8 cellular contexts compared by ENCODE assay signal in the genomic region with DNA sequence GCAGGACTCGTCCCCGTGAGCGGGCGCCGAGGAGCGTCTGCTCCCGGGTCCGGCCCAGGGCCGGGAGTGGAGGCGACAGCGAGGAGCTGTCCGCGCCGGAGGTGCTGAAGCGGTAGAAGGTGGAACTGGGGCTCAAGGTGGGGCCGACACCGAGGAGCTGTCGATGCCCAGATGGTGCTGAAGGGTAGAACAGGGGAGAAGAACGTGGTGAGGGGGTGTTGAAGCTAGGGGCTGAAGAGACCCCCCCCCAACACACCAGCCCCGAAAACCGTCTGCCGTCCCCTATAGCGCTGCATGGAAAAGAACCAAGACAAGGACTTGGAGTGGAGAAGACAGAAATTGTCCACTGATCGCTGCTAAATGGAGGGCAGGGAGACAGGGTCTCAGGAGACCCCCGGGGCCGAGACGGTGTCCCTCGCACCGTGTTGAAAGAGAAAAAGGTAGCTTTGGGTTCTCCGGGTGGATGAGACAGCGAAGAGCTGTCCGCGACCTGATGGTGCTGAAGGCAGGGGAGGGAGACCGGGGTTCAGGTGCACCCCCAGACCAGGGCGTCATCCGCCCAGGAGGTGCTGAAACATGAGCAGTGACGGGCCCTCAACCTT. TPM values are rescaled to one million over a fixed set of nuclear protein-coding genes. Genes with fewer than 3 reads are reported as not detected.
DNase-seq lines count a peak whose midpoint lies in the region; ATAC-seq, FAIRE-seq and TF ChIP-seq lines count a peak whose summit lies in the region.

No MANE protein-coding gene starts in this region.

- CTCF ChIA-PET in CD8-positive, alpha-beta T cell (lab: Charles Lee): interaction anchor here (0.7 to 1.4 kb wide), 6 partner anchors 9 to 95 kb away, joined by 3 to 7 read pairs (median 4); no protein-coding TSS in a partner anchor
- CTCF ChIA-PET in H1 (lab: Charles Lee; ENCODE audit: partially characterized antibody): interaction anchor here (0.6 to 10.1 kb wide), 21 partner anchors 10 to 1881 kb away, joined by 3 to 140 read pairs (median 5); partner anchors contain the start of genes MPV17L2 and RAB3A

- H3K36me3 ChIP-seq in CD8-positive, alpha-beta T cell (ENCODE audit: insufficient read depth, low read length): no peaks in the 10 kb centered on the region
- H3K36me3 ChIP-seq in WERI-Rb-1: no peaks in the 10 kb centered on the region
- H3K36me3 ChIP-seq in H1 (ENCODE audit: control insufficient read depth in 2 of 4, insufficient read depth in 4 of 4, low read length in 3 of 4): no peaks in the 10 kb centered on the region
- no peaks in the 10 kb centered on the region for H3K36me3 ChIP-seq in osteoblast (ENCODE audit: insufficient read depth, low read length)

- H3K23me2 ChIP-seq in H1 (ENCODE audit: low read depth, low read length): peaks cover 7% of the 10 kb centered on the region

- FAIRE-seq in HTR-8/SVneo (lab: Jason Lieb, UNC) (peak; percentile 20), H1 (lab: Jason Lieb, UNC) (no peak)

- H3K4me2 ChIP-seq in H1 (ENCODE audit: insufficient read depth in 1 of 2, low read depth in 2 of 2, low read length in 2 of 2) (peak overlapping the region; percentile 91 to 96), osteoblast (ENCODE audit: insufficient read depth, low read length) (no peak overlapping the region)

- H3K27me3 Mint-ChIP-seq in CD8-positive, alpha-beta T cell (ENCODE audit: low read depth): peaks cover 61% of the 10 kb centered on the region

- no peaks in the 10 kb centered on the region for H3K79me2 ChIP-seq in H1 (ENCODE audit: control insufficient read depth in 1 of 2, insufficient read depth in 2 of 2, low read length in 2 of 2)
- no peaks in the 10 kb centered on the region for H3K79me2 ChIP-seq in osteoblast (ENCODE audit: insufficient read depth, low read length)

- peak in 5 of 7 experiments; percentile 17 to 57 (median 55) for DNase-seq in CD8-positive, alpha-beta T cell
- DNase-seq in HTR-8/SVneo (ENCODE audit: insufficient read length, low spot score): peak; percentile 75
- peak; percentile 57 for DNase-seq in WERI-Rb-1
- DNase-seq in H1 (ENCODE audit: low read depth in 1 of 2, low spot score in 2 of 2): peak in 1 of 2 experiments; percentile 95
- peak; percentile 95 for DNase-seq in osteoblast (ENCODE audit: insufficient read length, low spot score, missing footprints)
- DNase-seq in globus pallidus (ENCODE audit: low spot score): no peak
- DNase-seq in A172 (ENCODE audit: low spot score): no peak

- H3K9me3 Mint-ChIP-seq in CD8-positive, alpha-beta T cell: peaks cover 3% of the 10 kb centered on the region

- no peak overlapping the region for H2AK5ac ChIP-seq in H1 (ENCODE audit: low read depth, low read length)

- no peaks in the 10 kb centered on the region for H3K36me3 Mint-ChIP-seq in CD8-positive, alpha-beta T cell

- peak; percentile 90 for ATAC-seq in CD8-positive, alpha-beta T cell
- no peak for ATAC-seq in HG03460 (IDR thresholded peaks at IDR 0.05; ENCODE audit: unreplicated experiment)

- POLR2A ChIA-PET in CD8-positive, alpha-beta T cell (lab: Charles Lee): interaction anchor here (0.9 kb wide), 1 partner anchor 47 kb away, joined by 3 read pairs; no protein-coding TSS in a partner anchor
- POLR2A ChIA-PET in H1 (lab: Charles Lee; ENCODE audit: partially characterized antibody): interaction anchor here (0.8 to 4.4 kb wide), 15 partner anchors 9 to 155 kb away, joined by 3 to 43 read pairs (median 5); partner anchors contain the start of genes JUND and RAB3A

- H3K56ac ChIP-seq in H1 (replicated peaks; ENCODE audit: insufficient read length, low read depth, low read length): no peak overlapping the region

- H4K5ac ChIP-seq in H1 (ENCODE audit: insufficient read length, low read depth, low read length): no peak overlapping the region

- no peak overlapping the region for H4K91ac ChIP-seq in H1 (replicated peaks; ENCODE audit: insufficient read length, low read length)

- H3K27me3 ChIP-seq in CD8-positive, alpha-beta T cell (ENCODE audit: insufficient read depth, low read length): peaks cover 34% of the 10 kb centered on the region
- H3K27me3 ChIP-seq in WERI-Rb-1 (ENCODE audit: insufficient read depth, low read depth, severe bottlenecking): no peaks in the 10 kb centered on the region
- no peaks in the 10 kb centered on the region for H3K27me3 ChIP-seq in H1 (replicated peaks in 1 of 4; ENCODE audit: control insufficient read depth in 3 of 4, extremely low read depth in 1 of 4, insufficient read depth in 3 of 4, low read length in 3 of 4)
- peaks cover 7% of the 10 kb centered on the region for H3K27me3 ChIP-seq in osteoblast (ENCODE audit: insufficient read depth, low read length)

- intact Hi-C loops in CD8-positive, alpha-beta T cell (cut with DNase I, micrococcal nuclease): loop anchor here in 1 of 2 experiments (2.0 to 10.0 kb wide), 2 partner anchors 25 to 549 kb away; partner anchors contain the start of gene UNC13A

- H3K9me3 ChIP-seq in CD8-positive, alpha-beta T cell (ENCODE audit: low read length): no peaks in the 10 kb centered on the region
- H3K9me3 ChIP-seq in WERI-Rb-1 (ENCODE audit: severe bottlenecking): no peaks in the 10 kb centered on the region
- no peaks in the 10 kb centered on the region for H3K9me3 ChIP-seq in H1 (ENCODE audit: insufficient read depth in 2 of 2, low read depth in 1 of 2, low read length in 1 of 2)
- no peaks in the 10 kb centered on the region for H3K9me3 ChIP-seq in osteoblast (ENCODE audit: low read depth, low read length)

- TF ChIP-seq CTCF in CD8-positive, alpha-beta T cell (IDR thresholded peaks at IDR 0.05): no peak
- TF ChIP-seq CTCF in WERI-Rb-1 (IDR thresholded peaks at IDR 0.05; ENCODE audit: low read depth, low read length) (no peak), H1 (IDR thresholded peaks at IDR 0.05; ENCODE audit: control extremely low read depth in 1 of 3, insufficient read depth in 1 of 3, low read depth in 1 of 3, low read length in 3 of 3) (no peak), osteoblast (IDR thresholded peaks at IDR 0.05; ENCODE audit: extremely low read depth, low read depth, low read length) (no peak)

- H2BK12ac ChIP-seq in H1 (ENCODE audit: low read depth, low read length): no peak overlapping the region

- H3K18ac ChIP-seq in H1 (ENCODE audit: extremely low read depth, low read length): no peak overlapping the region

- no peaks in the 10 kb centered on the region for H3K4me1 ChIP-seq in CD8-positive, alpha-beta T cell (ENCODE audit: insufficient read depth, low read length)
- peaks cover 6 to 20% (median 14%) of the 10 kb centered on the region in 4 experiments for H3K4me1 ChIP-seq in H1 (replicated peaks in 1 of 4; ENCODE audit: control insufficient read depth in 3 of 4, insufficient read depth in 4 of 4, low read length in 3 of 4)
- H3K4me1 ChIP-seq in osteoblast (ENCODE audit: insufficient read depth, low read length): no peaks in the 10 kb centered on the region

- no peak overlapping the region for H3K9ac ChIP-seq in H1 (replicated peaks in 1 of 4; ENCODE audit: extremely low read depth in 1 of 4, low read depth in 3 of 4, low read length in 3 of 4)

- H3K4ac ChIP-seq in H1 (replicated peaks; ENCODE audit: insufficient read length, low read depth, low read length): no peak overlapping the region

- H4K8ac ChIP-seq in H1 (ENCODE audit: extremely low read depth, insufficient read depth, low read length): no peak overlapping the region

- H3K79me1 ChIP-seq in H1 (ENCODE audit: low read depth, low read length): no peaks in the 10 kb centered on the region

- TF ChIP-seq RAD21 in H1 (IDR thresholded peaks at IDR 0.05 in 1 of 2, conservative IDR thresholded peaks at IDR 0.05 in 1 of 2; ENCODE audit: low read depth in 2 of 2, low read length in 2 of 2): no peak

- H2BK20ac ChIP-seq in H1 (ENCODE audit: low read length): no peak overlapping the region

- H2AFZ ChIP-seq in H1 (ENCODE audit: low read length): no peak overlapping the region
- H2AFZ ChIP-seq in osteoblast (ENCODE audit: low read length): no peak overlapping the region

- H4K20me1 ChIP-seq in H1 (replicated peaks in 1 of 2; ENCODE audit: control insufficient read depth in 1 of 2, insufficient read depth in 2 of 2, low read length in 2 of 2) (no peaks in the 10 kb centered on the region), osteoblast (ENCODE audit: insufficient read depth, low read length) (no peaks in the 10 kb centered on the region)

- no peak overlapping the region for H3K14ac ChIP-seq in H1 (ENCODE audit: insufficient read length)

- no peak overlapping the region for H3K4me3 ChIP-seq in CD8-positive, alpha-beta T cell (ENCODE audit: low read depth, low read length)
- peak overlapping the region; percentile 79 for H3K4me3 ChIP-seq in WERI-Rb-1 (ENCODE audit: low read depth, low read length)
- H3K4me3 ChIP-seq in H1 (ENCODE audit: extremely low read depth in 1 of 4, insufficient read depth in 2 of 4, low read depth in 3 of 4, low read length in 4 of 4): peak overlapping the region; percentile 11 to 54 (median 32); a peak in 7 of 8 replicates
- no peak overlapping the region for H3K4me3 ChIP-seq in osteoblast (ENCODE audit: insufficient read depth, low read length)

- no peaks in the 10 kb centered on the region for H3K4me1 Mint-ChIP-seq in CD8-positive, alpha-beta T cell (ENCODE audit: low read depth)

- WGBS in H1 (ENCODE audit: extremely low coverage in 1 of 2, insufficient coverage in 1 of 2, insufficient read length in 1 of 2, insufficient replicate concordance in 2 of 2, low coverage in 1 of 2, low lambda C conversion rate in 2 of 2, missing lambda C conversion rate in 1 of 2), 2 experiments: 26% methylated on average over 32 of the region's 37 CpGs; no CpG with 5 or more reads in 1 of the 2 experiments

- H3K27ac ChIP-seq in CD8-positive, alpha-beta T cell (ENCODE audit: low read depth, low read length): no peak overlapping the region
- peak overlapping the region; percentile 84 for H3K27ac ChIP-seq in WERI-Rb-1
- H3K27ac ChIP-seq in H1 (ENCODE audit: low read depth, low read length): no peak overlapping the region
- no peak overlapping the region for H3K27ac ChIP-seq in osteoblast (ENCODE audit: low read depth, low read length)

- H3K4me3 Mint-ChIP-seq in CD8-positive, alpha-beta T cell: no peak overlapping the region

- TF ChIP-seq EP300 in H1 (IDR thresholded peaks at IDR 0.05; ENCODE audit: borderline replicate concordance in 1 of 2, low read depth in 2 of 2, low read length in 2 of 2): peak in 1 of 2 experiments; percentile 18; a peak in 1 of 3 replicates

- no peak overlapping the region for H3K23ac ChIP-seq in H1 (ENCODE audit: insufficient read length)

- TF ChIP-seq POLR2A in H1 (IDR thresholded peaks at IDR 0.05; ENCODE audit: control extremely low read depth in 1 of 2, low read depth in 2 of 2, low read length in 2 of 2): no peak

- no peak overlapping the region for H2BK15ac ChIP-seq in H1 (ENCODE audit: low read length)

- no peak overlapping the region for H2BK5ac ChIP-seq in H1 (ENCODE audit: low read depth, low read length)

- no peak overlapping the region for H3K27ac Mint-ChIP-seq in CD8-positive, alpha-beta T cell

- no peak overlapping the region for H2BK120ac ChIP-seq in H1 (replicated peaks; ENCODE audit: low read depth, low read length)

RNA-seq across cellular contexts. Expression of gene PDE4C, which starts 7.1 kb away (rescaled TPM):
- under 1 TPM in 1 of 2 experiments, not detected in 1; 0.71 TPM for total RNA-seq in CD8-positive, alpha-beta T cell
- 2.3 and 2.7 TPM in 2 replicates for total RNA-seq in H1 (2021; fragmentation: NEBNext Ultra II Directional; extraction: Animal tissue kit (Norgen Biotek cat#: 25700))
- polyA plus RNA-seq in H1 (2011; rRNA removed): 3.1 and 3.7 TPM in 2 replicates
- polyA plus RNA-seq in H1 (2011; cell fraction: cytosol; rRNA removed): 4.7 TPM
- polyA plus RNA-seq in H1 (2011; cell fraction: nucleus; rRNA removed): 10.8 TPM
- 1.8 to 3.1 TPM (median 2.3 TPM) in 4 replicates for polyA plus RNA-seq in H1 (2012, experiment 1 of 2)
- polyA plus RNA-seq in H1 (2012, experiment 2 of 2): 1.1 TPM
- 0.71 TPM for polyA plus RNA-seq in H1 (2013, experiment 1 of 2)
- polyA plus RNA-seq in H1 (2013, experiment 2 of 2): 0.85 TPM
- 2.6 and 5.2 TPM in 2 replicates for polyA minus RNA-seq in H1 (2011; rRNA and poly(A)+ RNA removed)
- 3.2 TPM for polyA minus RNA-seq in H1 (2011; cell fraction: cytosol; rRNA and poly(A)+ RNA removed)
- 8.1 TPM for polyA minus RNA-seq in H1 (2011; cell fraction: nucleus; rRNA and poly(A)+ RNA removed)
- under 0.01 TPM in 1 of 2 replicates, not detected in the other for total RNA-seq in osteoblast
- 0.02 TPM in 1 of 2 replicates, not detected in the other for total RNA-seq in A172 (2014; rRNA removed; shearing (Covaris generic))

RNA-seq across cellular contexts. Expression of gene RAB3A, which starts 29.5 kb away (rescaled TPM):
- 10 to 100 TPM; 16.8 to 19.4 TPM for total RNA-seq in CD8-positive, alpha-beta T cell
- total RNA-seq in H1 (2021; fragmentation: NEBNext Ultra II Directional; extraction: Animal tissue kit (Norgen Biotek cat#: 25700)): 14.2 and 14.3 TPM in 2 replicates
- polyA plus RNA-seq in H1 (2011; rRNA removed): 13.6 and 18.6 TPM in 2 replicates
- 7.1 TPM for polyA plus RNA-seq in H1 (2011; cell fraction: cytosol; rRNA removed)
- 26.7 TPM for polyA plus RNA-seq in H1 (2011; cell fraction: nucleus; rRNA removed)
- polyA plus RNA-seq in H1 (2012, experiment 1 of 2): 10.0 to 16.5 TPM (median 14.3 TPM) in 4 replicates
- polyA plus RNA-seq in H1 (2012, experiment 2 of 2): 11.5 TPM
- 12.1 TPM for polyA plus RNA-seq in H1 (2013, experiment 1 of 2)
- 13.1 TPM for polyA plus RNA-seq in H1 (2013, experiment 2 of 2)
- 42.9 and 47.7 TPM in 2 replicates for polyA minus RNA-seq in H1 (2011; rRNA and poly(A)+ RNA removed)
- 23.5 TPM for polyA minus RNA-seq in H1 (2011; cell fraction: cytosol; rRNA and poly(A)+ RNA removed)
- 17.7 TPM for polyA minus RNA-seq in H1 (2011; cell fraction: nucleus; rRNA and poly(A)+ RNA removed)
- total RNA-seq in osteoblast: 0.72 and 1.8 TPM in 2 replicates
- total RNA-seq in A172 (2014; rRNA removed; shearing (Covaris generic)): 0.26 and 2.6 TPM in 2 replicates

RNA-seq across cellular contexts. Expression of gene MPV17L2, which starts 40.3 kb away (rescaled TPM):
- total RNA-seq in CD8-positive, alpha-beta T cell: 1 to 10 TPM; 4.0 to 5.2 TPM
- total RNA-seq in H1 (2021; fragmentation: NEBNext Ultra II Directional; extraction: Animal tissue kit (Norgen Biotek cat#: 25700)): 24.2 and 28.6 TPM in 2 replicates
- polyA plus RNA-seq in H1 (2011; rRNA removed): 80.1 and 82.6 TPM in 2 replicates
- polyA plus RNA-seq in H1 (2011; cell fraction: cytosol; rRNA removed): 52.7 TPM
- polyA plus RNA-seq in H1 (2011; cell fraction: nucleus; rRNA removed): 45.3 TPM
- polyA plus RNA-seq in H1 (2012, experiment 1 of 2): 29.4 to 37.4 TPM (median 36.6 TPM) in 4 replicates
- polyA plus RNA-seq in H1 (2012, experiment 2 of 2): 48.3 TPM
- 41.2 TPM for polyA plus RNA-seq in H1 (2013, experiment 1 of 2)
- 42.3 TPM for polyA plus RNA-seq in H1 (2013, experiment 2 of 2)
- polyA minus RNA-seq in H1 (2011; rRNA and poly(A)+ RNA removed): 31.0 and 44.7 TPM in 2 replicates
- polyA minus RNA-seq in H1 (2011; cell fraction: cytosol; rRNA and poly(A)+ RNA removed): 16.7 TPM
- polyA minus RNA-seq in H1 (2011; cell fraction: nucleus; rRNA and poly(A)+ RNA removed): 12.7 TPM
- total RNA-seq in osteoblast: 8.3 and 9.4 TPM in 2 replicates
- total RNA-seq in A172 (2014; rRNA removed; shearing (Covaris generic)): 17.1 and 40.0 TPM in 2 replicates

RNA-seq across cellular contexts. Expression of gene IQCN, which starts 40.9 kb away (rescaled TPM):
- 10 to 100 TPM in 1 of 2 experiments, 1 to 10 TPM in 1; 7.6 to 10.4 TPM for total RNA-seq in CD8-positive, alpha-beta T cell
- 0.31 and 1.0 TPM in 2 replicates for total RNA-seq in H1 (2021; fragmentation: NEBNext Ultra II Directional; extraction: Animal tissue kit (Norgen Biotek cat#: 25700))
- 0.36 and 0.82 TPM in 2 replicates for polyA plus RNA-seq in H1 (2011; rRNA removed)
- 0.45 TPM for polyA plus RNA-seq in H1 (2011; cell fraction: cytosol; rRNA removed)
- 4.0 TPM for polyA plus RNA-seq in H1 (2011; cell fraction: nucleus; rRNA removed)
- 0.22 to 0.46 TPM (median 0.31 TPM) in 4 replicates for polyA plus RNA-seq in H1 (2012, experiment 1 of 2)
- polyA plus RNA-seq in H1 (2012, experiment 2 of 2): 0.18 TPM
- polyA plus RNA-seq in H1 (2013, experiment 1 of 2): 0.12 TPM
- polyA plus RNA-seq in H1 (2013, experiment 2 of 2): 0.15 TPM
- polyA minus RNA-seq in H1 (2011; rRNA and poly(A)+ RNA removed): 0.98 and 1.9 TPM in 2 replicates
- polyA minus RNA-seq in H1 (2011; cell fraction: cytosol; rRNA and poly(A)+ RNA removed): 0.51 TPM
- polyA minus RNA-seq in H1 (2011; cell fraction: nucleus; rRNA and poly(A)+ RNA removed): 3.5 TPM
- total RNA-seq in osteoblast: 2.5 and 3.5 TPM in 2 replicates
- total RNA-seq in A172 (2014; rRNA removed; shearing (Covaris generic)): 0.69 and 1.2 TPM in 2 replicates

RNA-seq across cellular contexts. Expression of gene JUND, which starts 48.1 kb away (rescaled TPM):
- 1,000 to 10,000 TPM; 1,995 to 2,125 TPM for total RNA-seq in CD8-positive, alpha-beta T cell
- 77.5 and 95.8 TPM in 2 replicates for total RNA-seq in H1 (2021; fragmentation: NEBNext Ultra II Directional; extraction: Animal tissue kit (Norgen Biotek cat#: 25700))
- 54.0 and 64.4 TPM in 2 replicates for polyA plus RNA-seq in H1 (2011; rRNA removed)
- polyA plus RNA-seq in H1 (2011; cell fraction: cytosol; rRNA removed): 88.8 TPM
- polyA plus RNA-seq in H1 (2011; cell fraction: nucleus; rRNA removed): 97.7 TPM
- 15.6 to 62.2 TPM (median 61.4 TPM) in 4 replicates for polyA plus RNA-seq in H1 (2012, experiment 1 of 2)
- 20.8 TPM for polyA plus RNA-seq in H1 (2012, experiment 2 of 2)
- 45.5 TPM for polyA plus RNA-seq in H1 (2013, experiment 1 of 2)
- 50.7 TPM for polyA plus RNA-seq in H1 (2013, experiment 2 of 2)
- 21.2 and 23.0 TPM in 2 replicates for polyA minus RNA-seq in H1 (2011; rRNA and poly(A)+ RNA removed)
- polyA minus RNA-seq in H1 (2011; cell fraction: cytosol; rRNA and poly(A)+ RNA removed): 115 TPM
- 188 TPM for polyA minus RNA-seq in H1 (2011; cell fraction: nucleus; rRNA and poly(A)+ RNA removed)
- total RNA-seq in osteoblast: 170 and 172 TPM in 2 replicates
- 91.3 and 129 TPM in 2 replicates for total RNA-seq in A172 (2014; rRNA removed; shearing (Covaris generic))

Comparison
In these comparisons a context has a peak if more than half of its experiments do, and no peak if none do; other contexts are left out.
1. DNase-seq: peak in CD8-positive, alpha-beta T cell (5 of 7), HTR-8/SVneo (single experiment), WERI-Rb-1 (single experiment) and osteoblast (single experiment); none in globus pallidus (single experiment) and A172 (single experiment).
2. H3K4me3 ChIP-seq: peak in WERI-Rb-1 (single experiment) and H1 (4 of 4); none in CD8-positive, alpha-beta T cell (single experiment) and osteoblast (single experiment).